ENCODE assay signal across 8 cellular contexts in the genomic region with DNA sequence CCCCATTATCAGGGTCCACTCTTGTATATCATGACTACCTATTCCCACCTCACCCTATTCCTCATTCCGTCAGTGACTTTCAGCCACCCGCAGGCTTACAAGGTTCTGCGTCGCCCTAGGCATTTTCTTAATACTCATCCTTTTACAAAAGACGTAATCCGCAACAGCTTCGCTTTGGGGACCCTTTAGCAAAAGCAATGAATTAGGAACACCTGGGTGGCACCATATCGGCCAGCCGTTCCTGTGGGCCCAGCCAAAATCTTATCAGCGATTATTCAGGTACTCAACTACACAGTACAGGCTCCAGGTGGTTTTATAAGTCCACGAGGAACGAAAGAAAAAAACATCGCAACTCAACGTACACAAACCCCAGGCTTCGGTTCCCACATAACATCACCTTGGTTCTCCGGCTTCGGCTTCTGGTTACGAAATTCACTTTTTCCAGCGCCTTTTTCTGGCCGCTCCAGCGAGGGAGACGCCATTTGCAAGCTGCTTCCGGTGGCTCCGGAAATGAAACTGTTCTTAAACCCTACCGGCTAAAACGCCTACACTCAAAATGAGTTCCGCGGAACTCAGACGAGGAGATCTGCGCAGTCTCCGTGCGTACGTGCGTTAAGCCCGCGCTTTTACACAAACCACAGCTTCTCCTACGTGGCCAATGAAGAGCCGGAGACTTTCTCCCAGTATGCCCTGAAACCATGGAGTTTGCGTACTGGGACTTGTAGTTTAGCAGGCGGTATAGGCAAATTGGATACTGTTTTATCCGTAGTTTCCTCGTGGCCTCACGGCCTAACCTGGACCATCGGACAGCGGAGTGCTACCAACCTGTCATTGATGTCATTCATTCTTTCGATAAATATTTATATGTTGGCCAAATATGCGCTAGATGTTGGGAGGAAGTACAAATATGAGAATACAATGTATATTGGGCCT. TPM values are rescaled to one million over a fixed set of nuclear protein-coding genes. Genes with fewer than 3 reads are reported as not detected.
DNase-seq lines count a peak whose midpoint lies in the region; ATAC-seq and TF ChIP-seq lines count a peak whose summit lies in the region.

TSS of gene KRR1 (minus strand) at position 494 of the 933 bp plus-strand sequence. CDS start at position 482, 12 bp downstream.

- no peak for TF ChIP-seq CTCF in AG10803 (conservative IDR thresholded peaks at IDR 0.05; ENCODE audit: low read length)

- TF ChIP-seq POLR2A in GM19099 (IDR thresholded peaks at IDR 0.05; ENCODE audit: extremely low read depth, insufficient read length, low read depth), result peak; percentile 77

- ATAC-seq in HG03432 (IDR thresholded peaks at IDR 0.05; ENCODE audit: unreplicated experiment), result peak; percentile 97

- H3K4me3 ChIP-seq in AG10803 (ENCODE audit: low read length), result peak within 1 kb of the TSS; percentile 89

- DNase-seq in AG10803 (ENCODE audit: low read depth), result peak; percentile 99
- DNase-seq in NCI-H510A (lab: John Stamatoyannopoulos, UW), result peak; percentile 98
- peak; percentile 83 for DNase-seq in activated CD4-positive, alpha-beta T cell treated with anti-CD3 and anti-CD28 coated beads for 1 hour
- peak; percentile 92 for DNase-seq in cerebellum (ENCODE audit: low spot score)
- peak; percentile 99 for DNase-seq in islet precursor cell
- peak; percentile 81 to 86 (median 84) for DNase-seq in stimulated activated CD4-positive, alpha-beta T cell treated with anti-CD3 and anti-CD28 coated beads, Interleukin-12 subunit alpha, Interleukin-12 subunit beta, amount 100 ng/mL, for 48 hours (ENCODE audit: low read depth in 2 of 3, low spot score in 1 of 3)

RNA-seq across cellular contexts. Expression of gene KRR1, which starts in this region (rescaled TPM):
- 41.6 TPM for total RNA-seq in cerebellum

Comparison
In these comparisons a context has a peak if more than half of its experiments do, and no peak if none do; other contexts are left out.
1. Peak in every context shown above with its lines: DNase-seq, ATAC-seq and H3K4me3 ChIP-seq.